ENCODE assay signal across 33 cellular contexts in the genomic region with DNA sequence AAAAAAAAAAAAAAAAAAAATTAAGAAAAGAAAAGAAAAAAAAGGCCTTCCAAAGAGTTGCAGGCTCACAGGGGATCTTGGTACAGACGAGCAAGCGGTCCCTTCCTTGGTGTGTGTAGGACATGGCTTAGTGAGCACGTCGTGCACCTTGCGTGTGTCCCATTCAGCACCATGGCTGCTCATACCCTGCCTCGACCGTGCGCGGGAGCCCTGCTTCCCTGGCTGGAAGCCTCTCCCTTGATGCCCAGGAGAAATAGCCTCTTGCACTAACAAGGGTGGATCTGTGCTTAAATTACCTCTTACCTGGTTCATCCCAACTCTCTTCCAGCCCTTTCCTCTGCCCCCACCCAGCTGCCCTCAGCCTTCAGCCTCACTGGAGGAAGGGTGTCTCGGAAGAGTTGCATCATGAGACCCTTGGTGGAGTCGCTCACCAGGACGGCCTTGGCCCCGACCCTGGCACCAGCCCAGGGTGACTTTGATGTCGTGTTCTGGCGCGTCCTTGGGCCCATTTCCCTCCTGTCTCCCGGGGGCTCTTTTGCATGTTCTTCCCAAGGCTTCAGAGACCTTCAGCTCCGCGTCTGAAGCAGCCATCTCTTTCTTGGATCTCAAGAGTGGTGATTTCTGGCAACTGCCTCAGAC.
"Had no signal": no experiment of that assay in that cellular context is flagged by ENCODE, and none has a peak within 500 bp of the region (broad histone marks: within the 10 kb centered on the region; RNA-seq: fewer than 3 reads in every experiment).

No MANE protein-coding gene starts in this region.

- H3K27me3 Mint-ChIP-seq: activated CD4-positive, alpha-beta memory T cell treated with anti-CD3 and anti-CD28 coated beads for 36 hours; activated CD4-positive, alpha-beta T cell treated with anti-CD3 and anti-CD28 coated beads, Interleukin-2, amount 10 ng/mL, durations not matched to agents 24 days and 14 days; activated naive CD4-positive, alpha-beta T cell treated with anti-CD3 and anti-CD28 coated beads, Interleukin-2, amount 10 ng/mL, durations not matched to agents 7 days and 5 days; activated naive CD8-positive, alpha-beta T cell treated with anti-CD3 and anti-CD28 coated beads, Interleukin-2, amount 10 ng/mL, durations not matched to agents 7 days and 5 days; naive thymus-derived CD4-positive, alpha-beta T cell had no signal

- H3K27me3 ChIP-seq: brain microvascular endothelial cell, esophagus squamous epithelium, spleen, suprapubic skin, tibial artery had no signal

- DNase-seq: activated CD4-positive, alpha-beta memory T cell treated with anti-CD3 and anti-CD28 coated beads for 36 hours; activated CD4-positive, alpha-beta T cell treated with anti-CD3 and anti-CD28 coated beads, Interleukin-2, amount 10 ng/mL, durations not matched to agents 24 days and 14 days; activated CD4-positive, CD25-positive, alpha-beta regulatory T cell treated with anti-CD3 and anti-CD28 coated beads, Interleukin-2, amount 50 U/mL, for 72 hours; activated CD8-positive, alpha-beta memory T cell treated with anti-CD3 and anti-CD28 coated beads, Interleukin-2, amount 50 U/mL, for 4 hours; activated effector memory CD4-positive, alpha-beta T cell treated with anti-CD3 and anti-CD28 coated beads, Interleukin-2, amount 50 U/mL, for 16 hours; activated naive CD4-positive, alpha-beta T cell treated with anti-CD3 and anti-CD28 coated beads, Interleukin-2, amount 10 ng/mL, durations not matched to agents 7 days and 5 days; activated naive CD8-positive, alpha-beta T cell treated with anti-CD3 and anti-CD28 coated beads, Interleukin-2, amount 10 ng/mL, durations not matched to agents 7 days and 5 days; activated T-cell treated with anti-CD3 and anti-CD28 coated beads, Interleukin-2, amount 50 U/mL, for 1 hour; amniotic stem cell; brain microvascular endothelial cell; effector CD4-positive, alpha-beta T cell; esophagus squamous epithelium; left ventricle myocardium inferior; midbrain; naive thymus-derived CD4-positive, alpha-beta T cell; occipital lobe; right cardiac atrium; spleen; stimulated activated naive CD4-positive, alpha-beta T cell; SW 1271; T-helper 9 cell; tibial artery had no signal

- H3K9me3 Mint-ChIP-seq: activated CD4-positive, alpha-beta memory T cell treated with anti-CD3 and anti-CD28 coated beads for 36 hours; activated CD4-positive, alpha-beta T cell treated with anti-CD3 and anti-CD28 coated beads, Interleukin-2, amount 10 ng/mL, durations not matched to agents 24 days and 14 days; activated naive CD4-positive, alpha-beta T cell treated with anti-CD3 and anti-CD28 coated beads, Interleukin-2, amount 10 ng/mL, durations not matched to agents 7 days and 5 days; activated naive CD8-positive, alpha-beta T cell treated with anti-CD3 and anti-CD28 coated beads, Interleukin-2, amount 10 ng/mL, durations not matched to agents 7 days and 5 days; activated T-helper 1 cell treated with anti-CD3 and anti-CD28 coated beads, Interleukin-12 subunit alpha, Interleukin-12 subunit beta, Interleukin-2, Interleukin-4 antibody, amounts not matched to agents 30 ng/mL and 10 ng/mL and 1 ng/mL, durations not matched to agents 14 hours and 24 hours and 36 hours; naive thymus-derived CD4-positive, alpha-beta T cell; neural crest cell; T-helper 1 cell treated with Interleukin-12 subunit alpha and Interleukin-12 subunit beta and Interleukin-4 antibody, amounts not matched to agents 30 μg/mL and 1 μg/mL, for 36 hours had no signal

- H3K4me3 ChIP-seq: esophagus squamous epithelium, left ventricle myocardium inferior, spleen, suprapubic skin, tibial artery had no signal

- H3K9me3 ChIP-seq: esophagus squamous epithelium, left ventricle myocardium inferior, spleen, suprapubic skin, tibial artery had no signal

- ATAC-seq: naive thymus-derived CD4-positive, alpha-beta T cell; right cardiac atrium had no signal

- H3K36me3 Mint-ChIP-seq: activated CD4-positive, alpha-beta memory T cell treated with anti-CD3 and anti-CD28 coated beads for 36 hours; activated naive CD4-positive, alpha-beta T cell treated with anti-CD3 and anti-CD28 coated beads, Interleukin-2, amount 10 ng/mL, durations not matched to agents 7 days and 5 days had no signal

- H3K27ac ChIP-seq: brain microvascular endothelial cell, epithelial cell of prostate, esophagus squamous epithelium, left ventricle myocardium inferior, spleen, suprapubic skin, tibial artery, VCaP had no signal

- H3K27ac Mint-ChIP-seq: activated CD4-positive, alpha-beta memory T cell treated with anti-CD3 and anti-CD28 coated beads for 36 hours; activated CD4-positive, alpha-beta T cell treated with anti-CD3 and anti-CD28 coated beads, Interleukin-2, amount 10 ng/mL, durations not matched to agents 24 days and 14 days; activated naive CD4-positive, alpha-beta T cell treated with anti-CD3 and anti-CD28 coated beads, Interleukin-2, amount 10 ng/mL, durations not matched to agents 7 days and 5 days; activated naive CD8-positive, alpha-beta T cell treated with anti-CD3 and anti-CD28 coated beads, Interleukin-2, amount 10 ng/mL, durations not matched to agents 7 days and 5 days; activated T-helper 1 cell treated with anti-CD3 and anti-CD28 coated beads, Interleukin-12 subunit alpha, Interleukin-12 subunit beta, Interleukin-2, Interleukin-4 antibody, amounts not matched to agents 30 ng/mL and 10 ng/mL and 1 ng/mL, durations not matched to agents 14 hours and 24 hours and 36 hours; T-helper 1 cell treated with Interleukin-12 subunit alpha and Interleukin-12 subunit beta and Interleukin-4 antibody, amounts not matched to agents 30 μg/mL and 1 μg/mL, for 36 hours had no signal

- H3K4me3 Mint-ChIP-seq: activated CD4-positive, alpha-beta memory T cell treated with anti-CD3 and anti-CD28 coated beads for 36 hours; activated CD4-positive, alpha-beta T cell treated with anti-CD3 and anti-CD28 coated beads, Interleukin-2, amount 10 ng/mL, durations not matched to agents 24 days and 14 days; activated naive CD4-positive, alpha-beta T cell treated with anti-CD3 and anti-CD28 coated beads, Interleukin-2, amount 10 ng/mL, durations not matched to agents 7 days and 5 days; activated naive CD8-positive, alpha-beta T cell treated with anti-CD3 and anti-CD28 coated beads, Interleukin-2, amount 10 ng/mL, durations not matched to agents 7 days and 5 days; activated T-helper 1 cell treated with anti-CD3 and anti-CD28 coated beads, Interleukin-12 subunit alpha, Interleukin-12 subunit beta, Interleukin-2, Interleukin-4 antibody, amounts not matched to agents 30 ng/mL and 10 ng/mL and 1 ng/mL, durations not matched to agents 14 hours and 24 hours and 36 hours; naive thymus-derived CD4-positive, alpha-beta T cell; neural crest cell; T-helper 1 cell treated with Interleukin-12 subunit alpha and Interleukin-12 subunit beta and Interleukin-4 antibody, amounts not matched to agents 30 μg/mL and 1 μg/mL, for 36 hours had no signal

- FAIRE-seq: astrocyte, endometrium, frontal cortex, islet of Langerhans, TTC549 had no signal

- H3K36me3 ChIP-seq: brain microvascular endothelial cell, esophagus squamous epithelium, left ventricle myocardium inferior, suprapubic skin, tibial artery had no signal
